Comparison of ENCODE assay signal across 27 cellular contexts in the genomic region with DNA sequence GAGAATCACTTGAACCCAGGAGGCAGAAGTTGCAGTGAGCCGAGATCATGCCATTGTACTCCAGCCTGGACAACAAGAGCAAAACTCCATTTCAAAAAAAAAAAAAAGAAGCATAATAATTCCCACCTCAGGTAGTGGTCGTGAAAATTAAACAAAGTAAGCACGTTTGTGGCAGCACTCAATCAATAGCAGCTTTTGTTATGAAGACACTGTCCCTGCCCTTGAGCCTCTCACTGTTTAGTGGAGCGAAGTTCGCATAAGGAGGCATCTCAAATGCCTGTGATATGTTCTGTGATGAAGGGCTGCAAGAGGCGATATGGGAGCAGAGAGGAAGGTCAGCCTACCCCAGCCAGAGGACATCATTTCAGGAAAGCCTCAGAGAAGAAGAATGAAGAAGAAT. TPM values are rescaled to one million over a fixed set of nuclear protein-coding genes. Genes with fewer than 3 reads are reported as not detected.
"Had no signal": no experiment of that assay in that cellular context is flagged by ENCODE, and none has a peak within 500 bp of the region (broad histone marks: within the 10 kb centered on the region; RNA-seq: fewer than 3 reads in every experiment).

No MANE protein-coding gene starts in this region.

- DNase-seq: islet precursor cell; left ventricle myocardium inferior; naive thymus-derived CD8-positive, alpha-beta T cell; nucleus accumbens; pancreas; posterior cingulate gyrus; retina; right cardiac atrium; sigmoid colon; small intestine; spleen; stimulated activated CD4-positive, alpha-beta T cell treated with anti-CD3 and anti-CD28 coated beads, Interleukin-1b, Interleukin-23, amount 100 ng/mL, for 48 hours; stimulated activated CD4-positive, alpha-beta T cell treated with anti-CD3 and anti-CD28 coated beads, Interleukin-2, amount 100 ng/mL, for 48 hours; stimulated activated CD4-positive, alpha-beta T cell treated with anti-CD3 and anti-CD28 coated beads, Interleukin-4, amount 100 ng/mL, for 4 hours; stimulated activated CD8-positive, alpha-beta memory T cell treated with anti-CD3 and anti-CD28 coated beads, Interleukin-4, amount 100 ng/mL, for 48 hours; stimulated activated naive CD4-positive, alpha-beta T cell treated with Interleukin-2 at 50 U/mL for 16 hours; stimulated activated naive CD8-positive, alpha-beta T cell treated with anti-CD3 and anti-CD28 coated beads, Interleukin-15, amount 100 ng/mL, for 72 hours; substantia nigra; upper lobe of left lung had no signal

- H3K36me3 ChIP-seq: left ventricle myocardium inferior, pancreas, prostate gland, sigmoid colon, spleen, tibial nerve, upper lobe of left lung, vagina had no signal

- H3K27ac Mint-ChIP-seq: naive thymus-derived CD8-positive, alpha-beta T cell; stimulated activated memory B cell treated with anti-CD40 and anti-IgM and Interleukin-4, amounts not matched to agents 10 μg/mL and 1 μg/mL and 100 μg/mL, for 72 hours; stimulated activated naive CD8-positive, alpha-beta T cell treated with anti-CD3 and anti-CD28 coated beads, Interleukin-15, amount 100 ng/mL, for 72 hours had no signal

- ATAC-seq: naive thymus-derived CD8-positive, alpha-beta T cell; pancreas; right cardiac atrium; stimulated activated memory B cell treated with anti-CD40 and anti-IgM and Interleukin-4, amounts not matched to agents 10 μg/mL and 1 μg/mL and 100 μg/mL, for 72 hours; stimulated activated naive CD8-positive, alpha-beta T cell treated with anti-CD3 and anti-CD28 coated beads, Interleukin-15, amount 100 ng/mL, for 72 hours had no signal

- H3K4me1 Mint-ChIP-seq: naive thymus-derived CD8-positive, alpha-beta T cell; stimulated activated memory B cell treated with anti-CD40 and anti-IgM and Interleukin-4, amounts not matched to agents 10 μg/mL and 1 μg/mL and 100 μg/mL, for 72 hours; stimulated activated naive CD8-positive, alpha-beta T cell treated with anti-CD3 and anti-CD28 coated beads, Interleukin-15, amount 100 ng/mL, for 72 hours had no signal

- H3K4me3 ChIP-seq: hepatocyte, left ventricle myocardium inferior, lung, pancreas, prostate gland, sigmoid colon, spleen, tibial nerve, upper lobe of left lung, vagina had no signal

- H2AFZ ChIP-seq: hepatocyte had no signal

- H3K27ac ChIP-seq: pancreas, prostate gland, sigmoid colon, tibial nerve, vagina had no signal

- H3K27me3 ChIP-seq: hepatocyte, pancreas, sigmoid colon, spleen, tibial nerve, upper lobe of left lung, vagina had no signal

- H3K9me3 ChIP-seq: left ventricle myocardium inferior, pancreas, prostate gland, sigmoid colon, tibial nerve, upper lobe of left lung, vagina had no signal

- H3K4me2 ChIP-seq: hepatocyte had no signal

- H3K4me3 Mint-ChIP-seq: naive thymus-derived CD8-positive, alpha-beta T cell; nephron; neural crest cell; stimulated activated memory B cell treated with anti-CD40 and anti-IgM and Interleukin-4, amounts not matched to agents 10 μg/mL and 1 μg/mL and 100 μg/mL, for 72 hours; stimulated activated naive CD8-positive, alpha-beta T cell treated with anti-CD3 and anti-CD28 coated beads, Interleukin-15, amount 100 ng/mL, for 72 hours had no signal

- H3K9me3 Mint-ChIP-seq: nephron; neural crest cell; stimulated activated memory B cell treated with anti-CD40 and anti-IgM and Interleukin-4, amounts not matched to agents 10 μg/mL and 1 μg/mL and 100 μg/mL, for 72 hours; stimulated activated naive CD8-positive, alpha-beta T cell treated with anti-CD3 and anti-CD28 coated beads, Interleukin-15, amount 100 ng/mL, for 72 hours had no signal

- H3K36me3 Mint-ChIP-seq: naive thymus-derived CD8-positive, alpha-beta T cell; stimulated activated memory B cell treated with anti-CD40 and anti-IgM and Interleukin-4, amounts not matched to agents 10 μg/mL and 1 μg/mL and 100 μg/mL, for 72 hours had no signal

- H3K4me1 ChIP-seq: prostate gland, sigmoid colon, vagina had no signal

- H3K79me2 ChIP-seq: hepatocyte had no signal

- H3K27me3 Mint-ChIP-seq: stimulated activated naive CD8-positive, alpha-beta T cell treated with anti-CD3 and anti-CD28 coated beads, Interleukin-15, amount 100 ng/mL, for 72 hours had no signal

RNA-seq across cellular contexts. Expression of gene RASAL2, which starts 43.8 kb away (rescaled TPM):
- total RNA-seq: naive thymus-derived CD8-positive, alpha-beta T cell had no signal
- polyA plus RNA-seq: naive thymus-derived CD8-positive, alpha-beta T cell had no signal
